19 cellular contexts compared by ENCODE assay signal in genomic region chr1:203658274-203658673, GRCh38.
"Had no signal": no experiment of that assay in that cellular context is flagged by ENCODE, and none has a peak within 500 bp of the region (broad histone marks: within the 10 kb centered on the region; RNA-seq: fewer than 3 reads in every experiment).

No MANE protein-coding gene starts in this region.

- H3K27ac Mint-ChIP-seq: dendritic cell treated with granulocyte-macrophage colony-stimulating factor and Interleukin-4, amounts not matched to agents 40 ng/mL and 50 ng/mL, for 4 days had no signal

- H3K36me3 ChIP-seq: cardiac muscle cell, spleen, tibial artery had no signal

- H3K9me3 ChIP-seq: body of pancreas, spleen, tibial artery had no signal

- H3K27ac ChIP-seq: cardiac muscle cell, spleen, tibial artery had no signal

- H3K4me3 Mint-ChIP-seq: activated naive CD4-positive, alpha-beta T cell treated with anti-CD3 and anti-CD28 coated beads, Interleukin-2, amount 50 U/mL, for 24 hours; dendritic cell treated with granulocyte-macrophage colony-stimulating factor and Interleukin-4, amounts not matched to agents 40 ng/mL and 50 ng/mL, for 4 days; nephron progenitor cell; stimulated activated naive CD8-positive, alpha-beta T cell treated with anti-CD3 and anti-CD28 coated beads, Interleukin-15, amount 100 ng/mL, for 72 hours had no signal

- H3K4me3 ChIP-seq: body of pancreas, cardiac muscle cell, spleen, tibial artery had no signal

- H3K9me3 Mint-ChIP-seq: activated naive CD4-positive, alpha-beta T cell treated with anti-CD3 and anti-CD28 coated beads, Interleukin-2, amount 50 U/mL, for 24 hours; dendritic cell treated with granulocyte-macrophage colony-stimulating factor and Interleukin-4, amounts not matched to agents 40 ng/mL and 50 ng/mL, for 4 days; nephron progenitor cell; stimulated activated naive CD8-positive, alpha-beta T cell treated with anti-CD3 and anti-CD28 coated beads, Interleukin-15, amount 100 ng/mL, for 72 hours had no signal

- H3K27me3 ChIP-seq: body of pancreas, spleen, tibial artery had no signal

- H3K27me3 Mint-ChIP-seq: activated naive CD4-positive, alpha-beta T cell treated with anti-CD3 and anti-CD28 coated beads, Interleukin-2, amount 50 U/mL, for 24 hours; dendritic cell treated with granulocyte-macrophage colony-stimulating factor and Interleukin-4, amounts not matched to agents 40 ng/mL and 50 ng/mL, for 4 days; stimulated activated naive CD8-positive, alpha-beta T cell treated with anti-CD3 and anti-CD28 coated beads, Interleukin-15, amount 100 ng/mL, for 72 hours had no signal

- ATAC-seq: body of pancreas; left ventricle myocardium superior; sciatic nerve; stimulated activated naive CD8-positive, alpha-beta T cell treated with anti-CD3 and anti-CD28 coated beads, Interleukin-15, amount 100 ng/mL, for 72 hours had no signal

- FAIRE-seq: frontal cortex had no signal

- DNase-seq: activated gamma-delta T cell treated with Interleukin-2 at 50 U/mL for 16 hours; activated T-cell treated with anti-CD3 and anti-CD28 coated beads, Interleukin-2, amount 50 U/mL, for 1 hour; anterior cingulate cortex; body of pancreas; effector CD4-positive, alpha-beta T cell; hippocampal formation; left ventricle myocardium superior; mammary epithelial cell; midbrain; nephron progenitor cell; spleen; stimulated activated naive CD8-positive, alpha-beta T cell treated with anti-CD3 and anti-CD28 coated beads, Interleukin-15, amount 100 ng/mL, for 72 hours; SW 1271; tibial artery had no signal
